Comparison of ENCODE assay signal across 12 cellular contexts in genomic region chr1:223175032-223175431, GRCh38. TPM values are rescaled to one million over a fixed set of nuclear protein-coding genes. Genes with fewer than 3 reads are reported as not detected.
DNase-seq lines count a peak whose midpoint lies in the region; ATAC-seq, FAIRE-seq and TF ChIP-seq lines count a peak whose summit lies in the region.
"Had no signal": no experiment of that assay in that cellular context is flagged by ENCODE, and none has a peak within 500 bp of the region (broad histone marks: within the 10 kb centered on the region; RNA-seq: fewer than 3 reads in every experiment).

No MANE protein-coding gene starts in this region.

- no peak overlapping the region for H2AFZ ChIP-seq in keratinocyte (ENCODE audit: control insufficient read depth, low read length)

- H4K20me1 ChIP-seq in keratinocyte (ENCODE audit: control insufficient read depth, extremely low read depth, insufficient read depth, low read length), result no peaks in the 10 kb centered on the region

- H3K9me3 ChIP-seq in right atrium auricular region (no peaks in the 10 kb centered on the region), keratinocyte (ENCODE audit: control insufficient read depth, low read depth, low read length) (no peaks in the 10 kb centered on the region)

- no peak overlapping the region for H3K4me2 ChIP-seq in keratinocyte (ENCODE audit: control insufficient read depth, extremely low read depth, insufficient read depth, low read depth, low read length)

- H3K27me3 ChIP-seq in right atrium auricular region (no peaks in the 10 kb centered on the region), keratinocyte (ENCODE audit: control insufficient read depth, extremely low read depth, insufficient read depth, low read length) (no peaks in the 10 kb centered on the region)

- TF ChIP-seq CTCF in right atrium auricular region (IDR thresholded peaks at IDR 0.05) (peak in 1 of 2 donors; percentile 63), keratinocyte (optimal IDR thresholded peaks at IDR 0.05 in 1 of 3, IDR thresholded peaks at IDR 0.05 in 1 of 3, conservative IDR thresholded peaks at IDR 0.05 in 1 of 3; ENCODE audit: extremely low read depth in 1 of 3, insufficient read depth in 2 of 3, low read length in 3 of 3) (peak in 2 of 3 experiments; percentile 48 to 50)

- no peak overlapping the region for H3K27ac ChIP-seq in right atrium auricular region
- no peak overlapping the region for H3K27ac ChIP-seq in keratinocyte (ENCODE audit: control insufficient read depth, insufficient read depth, low read length)

- H3K4me1 ChIP-seq in right atrium auricular region, result no peaks in the 10 kb centered on the region
- no peaks in the 10 kb centered on the region for H3K4me1 ChIP-seq in keratinocyte (ENCODE audit: control insufficient read depth, extremely low read depth, insufficient read depth, low read length)

- no peaks in the 10 kb centered on the region for H3K79me2 ChIP-seq in keratinocyte (ENCODE audit: control insufficient read depth, insufficient read depth, low read length)

- no peaks in the 10 kb centered on the region for H3K9me1 ChIP-seq in keratinocyte (ENCODE audit: control insufficient read depth, extremely low read depth, insufficient read depth, low read length)

- H3K36me3 ChIP-seq in right atrium auricular region (no peaks in the 10 kb centered on the region), keratinocyte (ENCODE audit: control insufficient read depth in 2 of 2, extremely low read depth in 1 of 2, insufficient read depth in 2 of 2, low read length in 2 of 2) (no peaks in the 10 kb centered on the region)

- DNase-seq in Right ventricle myocardium inferior (ENCODE audit: missing footprints) (no peak), right atrium auricular region (ENCODE audit: low spot score) (no peak), SK-N-DZ (ENCODE audit: low spot score) (peak; percentile 12), keratinocyte (ENCODE audit: low read depth, low spot score) (no peak), GM03348 (ENCODE audit: low spot score) (no peak), urothelium cell line (ENCODE audit: low spot score) (no peak)
- DNase-seq: activated CD4-positive, CD25-positive, alpha-beta regulatory T cell; activated naive CD8-positive, alpha-beta T cell treated with anti-CD3 and anti-CD28 coated beads, Interleukin-2, amount 50 U/mL, for 24 hours; CD4-positive, CD25-positive, alpha-beta regulatory T cell had no signal

- no peak overlapping the region for H3K4me3 ChIP-seq in right atrium auricular region
- H3K4me3 ChIP-seq in keratinocyte (ENCODE audit: control insufficient read depth in 2 of 3, extremely low read depth in 1 of 3, insufficient read depth in 2 of 3, low read depth in 1 of 3, low read length in 3 of 3), result no peak overlapping the region

- no peak overlapping the region for H3K9ac ChIP-seq in keratinocyte (ENCODE audit: control insufficient read depth, extremely low read depth, insufficient read depth, low read length)

- dilution Hi-C loops in keratinocyte (cut with MboI; ENCODE audit: extremely low pct_ligation_motif_present, low sequenced_read_pairs), result no loop called here

- FAIRE-seq in keratinocyte (lab: Jason Lieb, UNC) (no peak), urothelium cell line (lab: Jason Lieb, UNC) (no peak)

- ATAC-seq in Right ventricle myocardium inferior, result peak; percentile 78
- no peak for ATAC-seq in GM18519 (IDR thresholded peaks at IDR 0.05; ENCODE audit: low FRiP score, unreplicated experiment)
- ATAC-seq in HG03460 (IDR thresholded peaks at IDR 0.05; ENCODE audit: unreplicated experiment), result no peak
- ATAC-seq: activated naive CD8-positive, alpha-beta T cell treated with anti-CD3 and anti-CD28 coated beads, Interleukin-2, amount 50 U/mL, for 24 hours; natural killer cell treated with Interleukin-12 subunit alpha and Interleukin-12 subunit beta and Interleukin-15 and Interleukin-18, amount 100 ng/mL, for 72 hours had no signal

- intact Hi-C loops in Right ventricle myocardium inferior (cut with DNase I), result no loop called here

RNA-seq across cellular contexts. Expression of gene TLR5, which starts 32.0 kb away (rescaled TPM):
- 3.1 TPM for total RNA-seq in Right ventricle myocardium inferior
- 1 to 10 TPM; 1.0 to 3.6 TPM for total RNA-seq in right atrium auricular region
- not detected in 2 replicates for polyA plus RNA-seq in SK-N-DZ (2014; cell fraction: cytosol; rRNA removed)
- polyA plus RNA-seq in SK-N-DZ (2014; cell fraction: nucleus; rRNA removed), result not detected in 2 replicates
- 0.69 to 3.2 TPM (median 1.3 TPM) in 3 replicates for polyA plus RNA-seq in keratinocyte
- polyA plus RNA-seq in keratinocyte (2011; ENCODE audit: low read depth), result 0.85 TPM
- polyA plus RNA-seq in keratinocyte (2011; cell fraction: cytosol; rRNA removed), result 0.65 and 1.1 TPM in 2 replicates
- polyA plus RNA-seq in keratinocyte (2011; cell fraction: nucleus; rRNA removed), result 2.8 and 3.9 TPM in 2 replicates
- 0.40 and 1.8 TPM in 2 replicates for polyA plus RNA-seq in keratinocyte (2012; ENCODE audit: low replicate concordance)
- 0.30 to 4.1 TPM (median 3.7 TPM) in 3 replicates for polyA minus RNA-seq in keratinocyte
- 0.38 TPM for polyA minus RNA-seq in keratinocyte (2011; cell fraction: cytosol; rRNA and poly(A)+ RNA removed)
- polyA minus RNA-seq in keratinocyte (2011; cell fraction: nucleus; rRNA and poly(A)+ RNA removed), result 3.0 and 3.7 TPM in 2 replicates
